Comparison of ENCODE assay signal across 9 cellular contexts in the genomic region with DNA sequence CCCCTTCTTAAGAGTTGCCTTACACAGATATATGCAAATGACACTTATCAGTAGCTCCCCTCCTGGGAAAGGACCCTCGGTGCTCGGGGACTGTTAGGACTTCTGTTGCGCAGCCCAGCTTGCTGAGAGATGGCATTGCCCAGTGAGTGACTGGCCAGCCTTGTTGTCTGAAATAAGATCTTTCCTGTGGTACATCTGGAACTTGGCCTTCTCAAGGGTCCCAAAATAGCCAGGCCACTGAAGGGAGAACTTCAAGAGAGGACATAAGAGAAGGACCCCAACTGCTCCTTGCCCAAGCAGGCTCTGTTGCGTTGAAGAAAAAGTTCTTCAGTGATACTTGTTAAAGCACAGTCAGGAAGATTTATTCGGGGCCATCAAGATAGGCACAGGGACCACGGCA. TPM values are rescaled to one million over a fixed set of nuclear protein-coding genes. Genes with fewer than 3 reads are reported as not detected.
A peak's percentile ranks its signal among the peaks of the same experiment; 100 is the strongest.
DNase-seq lines count a peak whose midpoint lies in the region; ATAC-seq, FAIRE-seq and TF ChIP-seq lines count a peak whose summit lies in the region.
"Had no signal": no experiment of that assay in that cellular context is flagged by ENCODE, and none has a peak within 500 bp of the region (broad histone marks: within the 10 kb centered on the region; RNA-seq: fewer than 3 reads in every experiment).

No MANE protein-coding gene starts in this region.

- no peak for ATAC-seq in K562

- peaks cover 8% of the 10 kb centered on the region for H3K9me1 ChIP-seq in K562 (ENCODE audit: control insufficient read depth, insufficient read depth, low read length)

- no peak overlapping the region for H3K4me3 ChIP-seq in K562
- no peak overlapping the region for H3K4me3 ChIP-seq in kidney (ENCODE audit: low read length in 2 of 2)
- no peak overlapping the region for H3K4me3 ChIP-seq in stomach
- H3K4me3 ChIP-seq in Peyer's patch = no peak overlapping the region
- H3K4me3 ChIP-seq: lung had no signal

- no peaks in the 10 kb centered on the region for H3K9me3 ChIP-seq in K562 (replicated peaks; ENCODE audit: control insufficient read depth, insufficient read depth, low read depth, low read length)
- H3K9me3 ChIP-seq in kidney (ENCODE audit: control insufficient read depth in 1 of 2, low read length in 2 of 2) = no peaks in the 10 kb centered on the region
- H3K9me3 ChIP-seq in stomach = no peaks in the 10 kb centered on the region
- no peaks in the 10 kb centered on the region for H3K9me3 ChIP-seq in Peyer's patch

- peaks cover 53% of the 10 kb centered on the region for H3K79me2 ChIP-seq in K562 (ENCODE audit: control insufficient read depth, insufficient read depth, low read length)

- H3K4me2 ChIP-seq in K562 (ENCODE audit: insufficient read depth, low read length) = no peak overlapping the region; the same call in 1 of the 2 replicates

- intact Hi-C loops in K562 (cut with micrococcal nuclease) (no loop called here), kidney (cut with DNase I) (no loop called here), stomach (cut with DNase I; ENCODE audit: low total_unique reads) (no loop called here)

- FAIRE-seq in K562 (lab: Jason Lieb, UNC) (no peak), kidney (lab: Jason Lieb, UNC) (no peak)
- FAIRE-seq: D721Med had no signal

- BruUV-seq in K562 (replicated peaks; lab: Mats Ljungman, UMichigan) = no TSS peak

- peak overlapping the region; percentile 71 for H3K4me3 Mint-ChIP-seq in HFFc6

- in situ Hi-C loops in K562 (cut with MboI) = no loop called here

- H3K36me3 Mint-ChIP-seq in HFFc6 (ENCODE audit: low read depth) = peaks cover 51% of the 10 kb centered on the region

- WGBS in K562 (ENCODE audit: insufficient coverage, low coverage, missing lambda C conversion rate) = 100% methylated on average over 1 of the region's 6 CpGs
- WGBS in stomach, 5 donors = 74 to 88% (median 82%) methylated on average over 6 of the region's 6 CpGs

- H3K36me3 ChIP-seq in K562 (ENCODE audit: control insufficient read depth, insufficient read depth, low read length) = peaks cover 55% of the 10 kb centered on the region; the same call in 2 of the 3 replicates
- peaks cover 26% of the 10 kb centered on the region in 2 donors for H3K36me3 ChIP-seq in kidney (ENCODE audit: control insufficient read depth in 1 of 2, insufficient read depth in 2 of 2, low read length in 2 of 2)
- H3K36me3 ChIP-seq in stomach = peaks cover 39 to 41% (median 40%) of the 10 kb centered on the region in 4 donors
- peaks cover 0 to 38% (median 0%) of the 10 kb centered on the region in 3 donors for H3K36me3 ChIP-seq in Peyer's patch

- H3K27me3 ChIP-seq in K562 (ENCODE audit: control insufficient read depth in 2 of 2, insufficient read depth in 2 of 2, low read length in 2 of 2) (no peaks in the 10 kb centered on the region), stomach (no peaks in the 10 kb centered on the region), Peyer's patch (no peaks in the 10 kb centered on the region)

- peaks cover 89% of the 10 kb centered on the region for H3K4me1 Mint-ChIP-seq in HFFc6 (ENCODE audit: low read depth)

- H3K27ac ChIP-seq in K562 (ENCODE audit: extremely low read depth, low read depth, low read length) (peak overlapping the region; percentile 62; the same call in 1 of the 3 replicates), kidney (ENCODE audit: low read depth in 2 of 2, low read length in 2 of 2) (peak overlapping the region; percentile 82 to 88), stomach (peak overlapping the region in 4 of 5 donors; percentile 66 to 100 (median 71)), Peyer's patch (no peak overlapping the region)

- POLR2A ChIA-PET in K562 (lab: Yijun Ruan, JAX) = no interaction called here

- H3K9ac ChIP-seq in K562 (ENCODE audit: insufficient read depth in 1 of 2, low read depth in 2 of 2, low read length in 2 of 2) = no peak overlapping the region; a peak in 1 of 4 replicates
- H3K9ac ChIP-seq in kidney (ENCODE audit: low read length in 2 of 2) = peak overlapping the region in 1 of 2 donors; percentile 23

- H3K27ac Mint-ChIP-seq in HFFc6 = peak overlapping the region; percentile 96

- H3K4me1 ChIP-seq in K562 (replicated peaks in 1 of 2; ENCODE audit: control insufficient read depth in 2 of 2, insufficient read depth in 2 of 2, low read length in 2 of 2) (peaks cover 20 to 21% of the 10 kb centered on the region in 2 experiments; a peak in 4 of 5 replicates), kidney (ENCODE audit: control insufficient read depth in 1 of 2, insufficient read depth in 1 of 2, low read depth in 1 of 2, low read length in 2 of 2) (peaks cover 42 to 45% of the 10 kb centered on the region in 2 donors), stomach (peaks cover 39 to 76% (median 53%) of the 10 kb centered on the region in 4 donors), Peyer's patch (peaks cover 0 to 8% (median 1%) of the 10 kb centered on the region in 4 donors)

- TF ChIP-seq EP300 in K562 (IDR thresholded peaks at IDR 0.05; ENCODE audit: low read length) (no peak), stomach (IDR thresholded peaks at IDR 0.05) (no peak)

- TF ChIP-seq POLR2A in K562 (conservative IDR thresholded peaks at IDR 0.05) (no peak), stomach (IDR thresholded peaks at IDR 0.05) (no peak), Peyer's patch (IDR thresholded peaks at IDR 0.05) (no peak)

- DNase-seq in HFFc6 (no peak), K562 (ENCODE audit: extremely low read depth in 1 of 4, low spot score in 3 of 4) (no peak), kidney (no peak), stomach (no peak), ecto neural progenitor cell (ENCODE audit: low spot score) (no peak), Peyer's patch (no peak), NCI-H1436 treated with DMSO at 0.1 percent for 48 hours (lab: John Stamatoyannopoulos, UW) (no peak)

- TF ChIP-seq RAD21 in K562 (CRISPR knock-in tag; conservative IDR thresholded peaks at IDR 0.05 in 1 of 2, IDR thresholded peaks at IDR 0.05 in 1 of 2) = no peak

- H2AFZ ChIP-seq in K562 (ENCODE audit: low read depth, low read length) = no peak overlapping the region

- H4K20me1 ChIP-seq in K562 (replicated peaks; ENCODE audit: control insufficient read depth, insufficient read depth, low read length) = peaks cover 29% of the 10 kb centered on the region

- CTCF ChIA-PET in K562 (lab: Yijun Ruan, JAX; ENCODE audit: low intra/inter-chr PET ratio) = no interaction called here

- H3K27me3 Mint-ChIP-seq in HFFc6 (ENCODE audit: insufficient read depth) = peaks cover 3% of the 10 kb centered on the region

- H3K9me3 Mint-ChIP-seq in HFFc6 = no peaks in the 10 kb centered on the region

- no peak for TF ChIP-seq CTCF in HFFc6 (IDR thresholded peaks at IDR 0.05)
- TF ChIP-seq CTCF in K562 (IDR thresholded peaks at IDR 0.05 in 2 of 3, conservative IDR thresholded peaks at IDR 0.05 in 1 of 3; ENCODE audit: insufficient read depth in 2 of 3, low read depth in 1 of 3, low read length in 3 of 3) = no peak
- TF ChIP-seq CTCF in kidney (IDR thresholded peaks at IDR 0.05; ENCODE audit: borderline replicate concordance, extremely low read depth, insufficient read depth) = no peak
- TF ChIP-seq CTCF in stomach (IDR thresholded peaks at IDR 0.05) = no peak
- TF ChIP-seq CTCF in Peyer's patch (IDR thresholded peaks at IDR 0.05) = no peak

RNA-seq across cellular contexts. Expression of a gene that starts 17.3 kb away (rescaled TPM):
- total RNA-seq in HFFc6 (2021; fragmentation: NEBNext Ultra II Directional; extraction: Animal tissue kit (Norgen Biotek cat#: 25700)) = 100 to 1,000 TPM in 4 of 6 experiments, 10 to 100 TPM in 2; 97.2 to 108 (median 101) TPM
- 6.2 and 7.7 TPM in 2 replicates for total RNA-seq in K562 (2011; cell fraction: chromatin; rRNA removed; ENCODE audit: low replicate concordance)
- 5.0 and 5.5 TPM in 2 replicates for total RNA-seq in K562 (2011; cell fraction: nucleolus; rRNA removed)
- total RNA-seq in K562 (2011; cell fraction: nucleoplasm; rRNA removed) = 4.7 and 5.1 TPM in 2 replicates
- total RNA-seq in K562 (2014; rRNA removed) = 9.7 and 14.2 TPM in 2 replicates
- 5.3 and 5.7 TPM in 2 replicates for total RNA-seq in K562 (2014; rRNA removed; fragmentation: Illumina TruSeq; extraction: Trizol)
- 7.2 and 9.2 TPM in 2 replicates for total RNA-seq in K562 (2015; rRNA removed; fragmentation: Illumina TruSeq; extraction: Trizol)
- total RNA-seq in K562 (2021) = 27.4 and 28.7 TPM in 2 replicates
- 2.6 and 4.7 TPM in 2 replicates for polyA plus RNA-seq in K562 (2011; rRNA removed)
- 3.8 and 6.1 TPM in 2 replicates for polyA plus RNA-seq in K562 (2011; cell fraction: cytosol; rRNA removed)
- 3.3 and 7.4 TPM in 2 replicates for polyA plus RNA-seq in K562 (2011; cell fraction: nucleus; rRNA removed)
- 27.9 and 31.0 TPM in 2 replicates for polyA plus RNA-seq in K562 (2012)
- 24.7 and 24.8 TPM in 2 replicates for polyA plus RNA-seq in K562 (2014; fragmentation: Illumina TruSeq; extraction: Trizol)
- 1 to 10 TPM; 3.9 to 4.1 TPM for polyA plus RNA-seq in K562 (2014; fragmentation: Nextera tagmentation; extraction: Ambion mirVana)
- 13.1 and 15.3 TPM in 2 replicates for polyA plus RNA-seq in K562 (2014; rRNA removed)
- 2.8 and 3.2 TPM in 2 replicates for polyA minus RNA-seq in K562 (2011; rRNA and poly(A)+ RNA removed)
- polyA minus RNA-seq in K562 (2011; cell fraction: cytosol; rRNA and poly(A)+ RNA removed) = 9.2 and 11.0 TPM in 2 replicates
- 3.1 and 3.9 TPM in 2 replicates for polyA minus RNA-seq in K562 (2011; cell fraction: nucleus; rRNA and poly(A)+ RNA removed)
- total RNA-seq in kidney = 42.0 TPM
- 54.9 TPM for polyA plus RNA-seq in kidney (ENCODE audit: insufficient read depth, low read depth, low replicate concordance)
- 100 to 1,000 TPM in 1 of 5 donors, 10 to 100 TPM in 3, 1 to 10 TPM in 1; 8.4 to 113 (median 27.8) TPM for total RNA-seq in stomach
- 10 to 100 TPM; 18.9 to 37.8 (median 26.9) TPM for polyA plus RNA-seq in stomach
- total RNA-seq in Peyer's patch = 10 to 100 TPM; 14.9 to 26.4 (median 19.8) TPM

RNA-seq across cellular contexts. Expression of a gene that starts 57.4 kb away (rescaled TPM):
- total RNA-seq in HFFc6 (2021; fragmentation: NEBNext Ultra II Directional; extraction: Animal tissue kit (Norgen Biotek cat#: 25700)) = 10 to 100 TPM in 5 of 6 experiments, 1 to 10 TPM in 1; 8.7 to 12.8 (median 12.5) TPM
- total RNA-seq in K562 (2011; cell fraction: chromatin; rRNA removed; ENCODE audit: low replicate concordance) = 8.9 and 19.4 TPM in 2 replicates
- 2.9 and 3.0 TPM in 2 replicates for total RNA-seq in K562 (2011; cell fraction: nucleolus; rRNA removed)
- 6.8 and 9.2 TPM in 2 replicates for total RNA-seq in K562 (2011; cell fraction: nucleoplasm; rRNA removed)
- 3.3 and 3.7 TPM in 2 replicates for total RNA-seq in K562 (2014; rRNA removed)
- total RNA-seq in K562 (2014; rRNA removed; fragmentation: Illumina TruSeq; extraction: Trizol) = 5.6 and 7.3 TPM in 2 replicates
- total RNA-seq in K562 (2015; rRNA removed; fragmentation: Illumina TruSeq; extraction: Trizol) = 5.3 and 5.9 TPM in 2 replicates
- total RNA-seq in K562 (2021) = 5.4 and 6.3 TPM in 2 replicates
- 5.0 and 6.4 TPM in 2 replicates for polyA plus RNA-seq in K562 (2011; rRNA removed)
- polyA plus RNA-seq in K562 (2011; cell fraction: cytosol; rRNA removed) = 1.8 and 3.4 TPM in 2 replicates
- 5.3 and 5.7 TPM in 2 replicates for polyA plus RNA-seq in K562 (2011; cell fraction: nucleus; rRNA removed)
- polyA plus RNA-seq in K562 (2012) = 4.1 and 5.4 TPM in 2 replicates
- polyA plus RNA-seq in K562 (2014; fragmentation: Illumina TruSeq; extraction: Trizol) = 5.7 and 6.0 TPM in 2 replicates
- polyA plus RNA-seq in K562 (2014; fragmentation: Nextera tagmentation; extraction: Ambion mirVana) = 1 to 10 TPM; 1.6 to 1.7 TPM
- polyA plus RNA-seq in K562 (2014; rRNA removed) = 5.7 and 6.1 TPM in 2 replicates
- polyA minus RNA-seq in K562 (2011; rRNA and poly(A)+ RNA removed) = 6.6 and 9.7 TPM in 2 replicates
- polyA minus RNA-seq in K562 (2011; cell fraction: cytosol; rRNA and poly(A)+ RNA removed) = 3.0 and 3.6 TPM in 2 replicates
- 4.0 and 10.0 TPM in 2 replicates for polyA minus RNA-seq in K562 (2011; cell fraction: nucleus; rRNA and poly(A)+ RNA removed)
- total RNA-seq in kidney = 17.5 TPM
- 16.4 TPM for polyA plus RNA-seq in kidney (ENCODE audit: insufficient read depth, low read depth, low replicate concordance)
- total RNA-seq in stomach = 10 to 100 TPM; 15.4 to 25.7 (median 20.3) TPM
- polyA plus RNA-seq in stomach = 1 to 10 TPM; 4.6 to 8.7 (median 4.9) TPM
- 10 to 100 TPM in 2 of 4 donors, 1 to 10 TPM in 2; 6.5 to 37.1 (median 10.2) TPM for total RNA-seq in Peyer's patch

Comparison
In these comparisons a context has a peak if more than half of its experiments do, and no peak if none do; other contexts are left out.
1. H3K27ac ChIP-seq: peak in K562 (single experiment), kidney (2 of 2) and stomach (4 of 5); none in Peyer's patch (0 of 4).